1 cellular context compared by ENCODE assay signal in the genomic region with DNA sequence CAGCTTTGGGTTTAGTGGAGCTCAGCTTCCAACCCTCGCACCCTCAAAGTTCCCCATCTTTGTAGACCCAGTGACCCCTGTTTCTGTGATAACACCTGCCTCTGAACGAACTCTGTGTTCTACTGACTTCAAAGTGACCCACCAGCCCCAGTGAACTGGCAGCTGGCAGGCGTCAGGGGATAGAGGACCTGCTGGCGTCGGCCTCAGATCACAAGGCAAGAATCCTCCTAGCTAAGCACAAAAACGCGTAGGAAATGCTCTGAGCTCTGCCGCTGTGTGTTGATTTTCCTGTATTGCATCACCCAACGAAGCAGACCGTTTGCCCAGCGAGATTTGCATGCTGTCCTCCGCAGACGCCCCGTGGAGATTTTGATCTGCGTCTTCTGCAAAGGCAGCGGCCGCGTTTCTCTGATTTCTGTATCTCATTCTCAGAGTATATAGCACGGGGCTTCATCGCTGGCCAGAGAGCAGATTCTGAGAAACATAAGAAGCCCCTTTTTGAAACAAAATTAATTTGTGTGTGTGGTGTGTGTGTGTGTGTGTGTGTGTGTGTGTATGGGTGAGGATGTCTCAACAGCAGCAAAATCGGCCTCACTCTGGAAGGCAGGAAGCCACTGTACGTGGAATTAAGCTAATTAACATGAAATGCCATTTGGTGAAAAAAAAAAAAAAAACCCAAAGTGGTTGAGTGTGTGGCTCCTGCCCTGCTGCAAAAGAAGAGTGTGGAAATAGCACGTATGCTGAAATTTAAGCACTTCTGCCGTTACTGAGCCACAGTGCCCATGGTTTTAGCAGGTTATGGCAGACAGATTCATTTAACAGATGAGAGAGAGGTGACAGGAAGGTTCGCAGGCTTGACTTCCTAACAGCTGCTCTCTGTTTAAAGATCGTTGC.
TF ChIP-seq lines count a peak whose summit lies in the region.

No MANE protein-coding gene starts in this region.

TF ChIP-seq in HepG2, 621 proteins besides CTCF, POLR2A, EP300 and RAD21 (continued from another document and continues in another):
- TF ChIP-seq, protein P1, sequence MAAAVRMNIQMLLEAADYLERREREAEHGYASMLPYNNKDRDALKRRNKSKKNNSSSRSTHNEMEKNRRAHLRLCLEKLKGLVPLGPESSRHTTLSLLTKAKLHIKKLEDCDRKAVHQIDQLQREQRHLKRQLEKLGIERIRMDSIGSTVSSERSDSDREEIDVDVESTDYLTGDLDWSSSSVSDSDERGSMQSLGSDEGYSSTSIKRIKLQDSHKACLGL (CRISPR knock-in tag; IDR thresholded peaks at IDR 0.05) = 0 out of 2 replicates have a peak, but pooled peaks have one; percentile 26
- TF ChIP-seq ZNF781 (CRISPR knock-in tag; IDR thresholded peaks at IDR 0.05; ENCODE audit: borderline replicate concordance, not compliant biosample characterization) (peak; percentile 64), SP140L (CRISPR knock-in tag; IDR thresholded peaks at IDR 0.05; ENCODE audit: borderline replicate concordance) (no peak), MZF1 (CRISPR knock-in tag; IDR thresholded peaks at IDR 0.05; ENCODE audit: borderline replicate concordance) (no peak), ZNF790 (CRISPR knock-in tag; IDR thresholded peaks at IDR 0.05; ENCODE audit: borderline replicate concordance) (no peak), ATF7 (IDR thresholded peaks at IDR 0.05) (0 out of 2 replicates have a peak, but pooled peaks have one; percentile 24), ATF7 (CRISPR knock-in tag; IDR thresholded peaks at IDR 0.05) (peak; percentile 80; the same call in 1 of the 2 replicates), ZNF343 (CRISPR knock-in tag; IDR thresholded peaks at IDR 0.05) (no peak), IRX3 (CRISPR knock-in tag; IDR thresholded peaks at IDR 0.05; ENCODE audit: borderline replicate concordance, low read depth) (no peak), BCL6 (CRISPR knock-in tag; IDR thresholded peaks at IDR 0.05) (peak; percentile 55; the same call in 1 of the 2 replicates), GABPA (IDR thresholded peaks at IDR 0.05; ENCODE audit: low read depth, low read length) (no peak), GABPA (CRISPR knock-in tag; IDR thresholded peaks at IDR 0.05; ENCODE audit: low read depth) (peak; percentile 65), ZNF335 (CRISPR knock-in tag; IDR thresholded peaks at IDR 0.05) (no peak), NFYC (CRISPR knock-in tag; IDR thresholded peaks at IDR 0.05) (no peak), ZNF557 (CRISPR knock-in tag; IDR thresholded peaks at IDR 0.05) (no peak), CEBPG (CRISPR knock-in tag; IDR thresholded peaks at IDR 0.05) (peak; percentile 99), ZSCAN22 (CRISPR knock-in tag; IDR thresholded peaks at IDR 0.05) (no peak), ZZZ3 (CRISPR knock-in tag; IDR thresholded peaks at IDR 0.05; ENCODE audit: borderline replicate concordance) (no peak), MIXL1 (CRISPR knock-in tag; IDR thresholded peaks at IDR 0.05) (peak; percentile 42; the same call in 1 of the 2 replicates), NR3C1 (CRISPR knock-in tag; IDR thresholded peaks at IDR 0.05) (no peak), BORCS8-MEF2B (CRISPR knock-in tag; IDR thresholded peaks at IDR 0.05) (no peak), ZNF143 (CRISPR knock-in tag; IDR thresholded peaks at IDR 0.05) (peak; percentile 28; the same call in 1 of the 2 replicates), ZNF501 (CRISPR knock-in tag; IDR thresholded peaks at IDR 0.05) (no peak), JUN (CRISPR knock-in tag; IDR thresholded peaks at IDR 0.05) (peak; percentile 90), ZNF251 (CRISPR knock-in tag; IDR thresholded peaks at IDR 0.05) (no peak), ZNF350 (CRISPR knock-in tag; IDR thresholded peaks at IDR 0.05; ENCODE audit: borderline replicate concordance, low read depth) (peak; percentile 88; the same call in 1 of the 2 replicates), ZNF788 (CRISPR knock-in tag; IDR thresholded peaks at IDR 0.05; ENCODE audit: borderline replicate concordance) (no peak; the same call in 1 of the 2 replicates), NFE2L1 (CRISPR knock-in tag; IDR thresholded peaks at IDR 0.05; ENCODE audit: borderline replicate concordance) (no peak), FIP1L1 (IDR thresholded peaks at IDR 0.05; ENCODE audit: borderline replicate concordance, insufficient read depth, low read depth, low read length) (no peak), ZNF562 (CRISPR knock-in tag; IDR thresholded peaks at IDR 0.05; ENCODE audit: borderline replicate concordance) (no peak), ARHGAP35 (CRISPR knock-in tag; IDR thresholded peaks at IDR 0.05; ENCODE audit: borderline replicate concordance) (no peak), ZNF329 (CRISPR knock-in tag; IDR thresholded peaks at IDR 0.05; ENCODE audit: low read depth) (no peak), YY1 (IDR thresholded peaks at IDR 0.05; ENCODE audit: insufficient read depth, insufficient replicate concordance, low read depth, low read length) (peak; percentile 17), ZNF546 (CRISPR knock-in tag; conservative IDR thresholded peaks at IDR 0.05) (no peak), GFI1 (CRISPR knock-in tag; IDR thresholded peaks at IDR 0.05; ENCODE audit: borderline replicate concordance) (peak; percentile 97), EEA1 (CRISPR knock-in tag; IDR thresholded peaks at IDR 0.05; ENCODE audit: borderline replicate concordance) (no peak), GTF3A (CRISPR knock-in tag; conservative IDR thresholded peaks at IDR 0.05) (no peak), ZNF564 (CRISPR knock-in tag; IDR thresholded peaks at IDR 0.05) (no peak; the same call in 1 of the 2 replicates), ZNF282 (IDR thresholded peaks at IDR 0.05; ENCODE audit: partially characterized antibody) (no peak), TP53 (CRISPR knock-in tag; conservative IDR thresholded peaks at IDR 0.05) (no peak), NR1H2 (CRISPR knock-in tag; IDR thresholded peaks at IDR 0.05; ENCODE audit: borderline replicate concordance, low read depth) (no peak), ATAD3A (CRISPR knock-in tag; IDR thresholded peaks at IDR 0.05) (no peak), ZNF530 (CRISPR knock-in tag; IDR thresholded peaks at IDR 0.05; ENCODE audit: low read depth) (no peak), ZBTB3 (CRISPR knock-in tag; IDR thresholded peaks at IDR 0.05; ENCODE audit: borderline replicate concordance, low read depth) (no peak), SP2 (CRISPR knock-in tag; IDR thresholded peaks at IDR 0.05) (no peak), MED13 (CRISPR knock-in tag; IDR thresholded peaks at IDR 0.05) (0 out of 2 replicates have a peak, but pooled peaks have one; percentile 24), JUNB (CRISPR knock-in tag; IDR thresholded peaks at IDR 0.05; ENCODE audit: borderline replicate concordance) (no peak), HIVEP1 (CRISPR knock-in tag; IDR thresholded peaks at IDR 0.05) (peak; percentile 56; the same call in 1 of the 2 replicates), U2AF1 (optimal IDR thresholded peaks at IDR 0.05; ENCODE audit: low read depth, low read length) (no peak), NFE2L2 (IDR thresholded peaks at IDR 0.05; ENCODE audit: low read length) (no peak), RARA (CRISPR knock-in tag; IDR thresholded peaks at IDR 0.05) (peak; percentile 86), ZNF761 (CRISPR knock-in tag; conservative IDR thresholded peaks at IDR 0.05) (peak; percentile 55; the same call in 1 of the 2 replicates), MXD4 (CRISPR knock-in tag; IDR thresholded peaks at IDR 0.05) (no peak), TOE1 (CRISPR knock-in tag; IDR thresholded peaks at IDR 0.05) (no peak)
- TF ChIP-seq, protein P2, sequence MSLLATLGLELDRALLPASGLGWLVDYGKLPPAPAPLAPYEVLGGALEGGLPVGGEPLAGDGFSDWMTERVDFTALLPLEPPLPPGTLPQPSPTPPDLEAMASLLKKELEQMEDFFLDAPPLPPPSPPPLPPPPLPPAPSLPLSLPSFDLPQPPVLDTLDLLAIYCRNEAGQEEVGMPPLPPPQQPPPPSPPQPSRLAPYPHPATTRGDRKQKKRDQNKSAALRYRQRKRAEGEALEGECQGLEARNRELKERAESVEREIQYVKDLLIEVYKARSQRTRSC (CRISPR knock-in tag; IDR thresholded peaks at IDR 0.05; ENCODE audit: low read depth) = no peak
- TF ChIP-seq, protein P3, sequence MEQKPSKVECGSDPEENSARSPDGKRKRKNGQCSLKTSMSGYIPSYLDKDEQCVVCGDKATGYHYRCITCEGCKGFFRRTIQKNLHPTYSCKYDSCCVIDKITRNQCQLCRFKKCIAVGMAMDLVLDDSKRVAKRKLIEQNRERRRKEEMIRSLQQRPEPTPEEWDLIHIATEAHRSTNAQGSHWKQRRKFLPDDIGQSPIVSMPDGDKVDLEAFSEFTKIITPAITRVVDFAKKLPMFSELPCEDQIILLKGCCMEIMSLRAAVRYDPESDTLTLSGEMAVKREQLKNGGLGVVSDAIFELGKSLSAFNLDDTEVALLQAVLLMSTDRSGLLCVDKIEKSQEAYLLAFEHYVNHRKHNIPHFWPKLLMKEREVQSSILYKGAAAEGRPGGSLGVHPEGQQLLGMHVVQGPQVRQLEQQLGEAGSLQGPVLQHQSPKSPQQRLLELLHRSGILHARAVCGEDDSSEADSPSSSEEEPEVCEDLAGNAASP (CRISPR knock-in tag; IDR thresholded peaks at IDR 0.05; ENCODE audit: borderline replicate concordance) = peak; percentile 45; the same call in 1 of the 2 replicates
- TF ChIP-seq, protein P4, sequence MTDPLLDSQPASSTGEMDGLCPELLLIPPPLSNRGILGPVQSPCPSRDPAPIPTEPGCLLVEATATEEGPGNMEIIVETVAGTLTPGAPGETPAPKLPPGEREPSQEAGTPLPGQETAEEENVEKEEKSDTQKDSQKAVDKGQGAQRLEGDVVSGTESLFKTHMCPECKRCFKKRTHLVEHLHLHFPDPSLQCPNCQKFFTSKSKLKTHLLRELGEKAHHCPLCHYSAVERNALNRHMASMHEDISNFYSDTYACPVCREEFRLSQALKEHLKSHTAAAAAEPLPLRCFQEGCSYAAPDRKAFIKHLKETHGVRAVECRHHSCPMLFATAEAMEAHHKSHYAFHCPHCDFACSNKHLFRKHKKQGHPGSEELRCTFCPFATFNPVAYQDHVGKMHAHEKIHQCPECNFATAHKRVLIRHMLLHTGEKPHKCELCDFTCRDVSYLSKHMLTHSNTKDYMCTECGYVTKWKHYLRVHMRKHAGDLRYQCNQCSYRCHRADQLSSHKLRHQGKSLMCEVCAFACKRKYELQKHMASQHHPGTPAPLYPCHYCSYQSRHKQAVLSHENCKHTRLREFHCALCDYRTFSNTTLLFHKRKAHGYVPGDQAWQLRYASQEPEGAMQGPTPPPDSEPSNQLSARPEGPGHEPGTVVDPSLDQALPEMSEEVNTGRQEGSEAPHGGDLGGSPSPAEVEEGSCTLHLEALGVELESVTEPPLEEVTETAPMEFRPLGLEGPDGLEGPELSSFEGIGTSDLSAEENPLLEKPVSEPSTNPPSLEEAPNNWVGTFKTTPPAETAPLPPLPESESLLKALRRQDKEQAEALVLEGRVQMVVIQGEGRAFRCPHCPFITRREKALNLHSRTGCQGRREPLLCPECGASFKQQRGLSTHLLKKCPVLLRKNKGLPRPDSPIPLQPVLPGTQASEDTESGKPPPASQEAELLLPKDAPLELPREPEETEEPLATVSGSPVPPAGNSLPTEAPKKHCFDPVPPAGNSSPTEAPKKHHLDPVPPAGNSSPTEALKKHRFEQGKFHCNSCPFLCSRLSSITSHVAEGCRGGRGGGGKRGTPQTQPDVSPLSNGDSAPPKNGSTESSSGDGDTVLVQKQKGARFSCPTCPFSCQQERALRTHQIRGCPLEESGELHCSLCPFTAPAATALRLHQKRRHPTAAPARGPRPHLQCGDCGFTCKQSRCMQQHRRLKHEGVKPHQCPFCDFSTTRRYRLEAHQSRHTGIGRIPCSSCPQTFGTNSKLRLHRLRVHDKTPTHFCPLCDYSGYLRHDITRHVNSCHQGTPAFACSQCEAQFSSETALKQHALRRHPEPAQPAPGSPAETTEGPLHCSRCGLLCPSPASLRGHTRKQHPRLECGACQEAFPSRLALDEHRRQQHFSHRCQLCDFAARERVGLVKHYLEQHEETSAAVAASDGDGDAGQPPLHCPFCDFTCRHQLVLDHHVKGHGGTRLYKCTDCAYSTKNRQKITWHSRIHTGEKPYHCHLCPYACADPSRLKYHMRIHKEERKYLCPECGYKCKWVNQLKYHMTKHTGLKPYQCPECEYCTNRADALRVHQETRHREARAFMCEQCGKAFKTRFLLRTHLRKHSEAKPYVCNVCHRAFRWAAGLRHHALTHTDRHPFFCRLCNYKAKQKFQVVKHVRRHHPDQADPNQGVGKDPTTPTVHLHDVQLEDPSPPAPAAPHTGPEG (CRISPR knock-in tag; IDR thresholded peaks at IDR 0.05) = 0 out of 2 replicates have a peak, but pooled peaks have one; percentile 41
- TF ChIP-seq, protein P5, sequence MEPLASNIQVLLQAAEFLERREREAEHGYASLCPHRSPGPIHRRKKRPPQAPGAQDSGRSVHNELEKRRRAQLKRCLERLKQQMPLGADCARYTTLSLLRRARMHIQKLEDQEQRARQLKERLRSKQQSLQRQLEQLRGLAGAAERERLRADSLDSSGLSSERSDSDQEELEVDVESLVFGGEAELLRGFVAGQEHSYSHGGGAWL (CRISPR knock-in tag; IDR thresholded peaks at IDR 0.05) = no peak
- TF ChIP-seq, protein P6, sequence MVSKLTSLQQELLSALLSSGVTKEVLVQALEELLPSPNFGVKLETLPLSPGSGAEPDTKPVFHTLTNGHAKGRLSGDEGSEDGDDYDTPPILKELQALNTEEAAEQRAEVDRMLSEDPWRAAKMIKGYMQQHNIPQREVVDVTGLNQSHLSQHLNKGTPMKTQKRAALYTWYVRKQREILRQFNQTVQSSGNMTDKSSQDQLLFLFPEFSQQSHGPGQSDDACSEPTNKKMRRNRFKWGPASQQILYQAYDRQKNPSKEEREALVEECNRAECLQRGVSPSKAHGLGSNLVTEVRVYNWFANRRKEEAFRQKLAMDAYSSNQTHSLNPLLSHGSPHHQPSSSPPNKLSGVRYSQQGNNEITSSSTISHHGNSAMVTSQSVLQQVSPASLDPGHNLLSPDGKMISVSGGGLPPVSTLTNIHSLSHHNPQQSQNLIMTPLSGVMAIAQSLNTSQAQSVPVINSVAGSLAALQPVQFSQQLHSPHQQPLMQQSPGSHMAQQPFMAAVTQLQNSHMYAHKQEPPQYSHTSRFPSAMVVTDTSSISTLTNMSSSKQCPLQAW (CRISPR knock-in tag; IDR thresholded peaks at IDR 0.05) = peak; percentile 16; the same call in 1 of the 2 replicates
- TF ChIP-seq, protein P7, sequence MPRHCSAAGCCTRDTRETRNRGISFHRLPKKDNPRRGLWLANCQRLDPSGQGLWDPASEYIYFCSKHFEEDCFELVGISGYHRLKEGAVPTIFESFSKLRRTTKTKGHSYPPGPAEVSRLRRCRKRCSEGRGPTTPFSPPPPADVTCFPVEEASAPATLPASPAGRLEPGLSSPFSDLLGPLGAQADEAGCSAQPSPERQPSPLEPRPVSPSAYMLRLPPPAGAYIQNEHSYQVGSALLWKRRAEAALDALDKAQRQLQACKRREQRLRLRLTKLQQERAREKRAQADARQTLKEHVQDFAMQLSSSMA (CRISPR knock-in tag; IDR thresholded peaks at IDR 0.05) = no peak
- TF ChIP-seq, protein P8, sequence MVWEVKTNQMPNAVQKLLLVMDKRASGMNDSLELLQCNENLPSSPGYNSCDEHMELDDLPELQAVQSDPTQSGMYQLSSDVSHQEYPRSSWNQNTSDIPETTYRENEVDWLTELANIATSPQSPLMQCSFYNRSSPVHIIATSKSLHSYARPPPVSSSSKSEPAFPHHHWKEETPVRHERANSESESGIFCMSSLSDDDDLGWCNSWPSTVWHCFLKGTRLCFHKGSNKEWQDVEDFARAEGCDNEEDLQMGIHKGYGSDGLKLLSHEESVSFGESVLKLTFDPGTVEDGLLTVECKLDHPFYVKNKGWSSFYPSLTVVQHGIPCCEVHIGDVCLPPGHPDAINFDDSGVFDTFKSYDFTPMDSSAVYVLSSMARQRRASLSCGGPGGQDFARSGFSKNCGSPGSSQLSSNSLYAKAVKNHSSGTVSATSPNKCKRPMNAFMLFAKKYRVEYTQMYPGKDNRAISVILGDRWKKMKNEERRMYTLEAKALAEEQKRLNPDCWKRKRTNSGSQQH (CRISPR knock-in tag; IDR thresholded peaks at IDR 0.05; ENCODE audit: low read depth) = 0 out of 2 replicates have a peak, but pooled peaks have one; percentile 38
